ENCODE assay signal across 1 cellular context in genomic region chr20:18004389-18005031, GRCh38.
TF ChIP-seq lines count a peak whose summit lies in the region.

No MANE protein-coding gene starts in this region.

TF ChIP-seq in SK-N-SH, 30 proteins besides CTCF, POLR2A, EP300 and RAD21 (continued from another document):
- TF ChIP-seq FOXJ3 (CRISPR knock-in tag; IDR thresholded peaks at IDR 0.05) (no peak), EZH2phosphoT487 (IDR thresholded peaks at IDR 0.05; ENCODE audit: borderline replicate concordance, low read depth) (no peak), FOSL2 (IDR thresholded peaks at IDR 0.05; ENCODE audit: borderline replicate concordance, low read depth) (no peak), USF1 (IDR thresholded peaks at IDR 0.05; ENCODE audit: borderline replicate concordance, low read depth) (no peak), TCF12 (IDR thresholded peaks at IDR 0.05) (no peak)
